8 cellular contexts compared by ENCODE assay signal in the genomic region with DNA sequence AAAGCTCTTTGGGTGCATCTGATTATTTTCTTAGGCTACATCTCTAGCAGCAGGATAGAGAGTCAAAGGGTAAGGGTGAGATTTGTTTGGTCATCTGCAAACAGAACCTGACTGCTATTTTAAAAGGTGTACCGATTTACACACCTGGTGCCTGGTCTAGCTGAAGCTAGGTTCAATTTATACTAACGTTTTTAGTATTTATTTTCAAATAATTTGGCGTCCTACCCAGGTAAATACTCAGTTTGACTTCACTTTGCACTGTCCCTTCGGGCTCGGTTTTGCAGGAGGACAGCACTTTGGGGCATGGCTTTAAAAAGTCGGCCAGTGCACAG. TPM values are rescaled to one million over a fixed set of nuclear protein-coding genes. Genes with fewer than 3 reads are reported as not detected.
DNase-seq lines count a peak whose midpoint lies in the region; ATAC-seq and TF ChIP-seq lines count a peak whose summit lies in the region.

No MANE protein-coding gene starts in this region.

- H3K27me3 ChIP-seq in Panc1 (ENCODE audit: control insufficient read depth, insufficient read depth, low read length) (no peaks in the 10 kb centered on the region), esophagus (ENCODE audit: control insufficient read depth in 1 of 2, insufficient read depth in 2 of 2, low read length in 2 of 2) (no peaks in the 10 kb centered on the region)

- H3K36me3 Mint-ChIP-seq in progenitor cell of endocrine pancreas (ENCODE audit: insufficient read depth) = peaks cover 7% of the 10 kb centered on the region

- H3K27ac ChIP-seq in Panc1 (ENCODE audit: low read length) (peak overlapping the region; percentile 89), esophagus (ENCODE audit: low read depth in 2 of 2, low read length in 1 of 2) (peak overlapping the region; percentile 97 to 99)

- peak overlapping the region; percentile 100 for H3K27ac Mint-ChIP-seq in progenitor cell of endocrine pancreas

- peak overlapping the region; percentile 99 for H3K4me3 Mint-ChIP-seq in progenitor cell of endocrine pancreas (ENCODE audit: low read depth)

- peaks cover 16% of the 10 kb centered on the region for H3K4me1 Mint-ChIP-seq in progenitor cell of endocrine pancreas (ENCODE audit: low read depth)

- H3K9me3 ChIP-seq in Panc1 (ENCODE audit: control insufficient read depth, insufficient read depth, low read depth, low read length) (no peaks in the 10 kb centered on the region), esophagus (ENCODE audit: control insufficient read depth in 2 of 2, insufficient read depth in 1 of 2, low read depth in 1 of 2, low read length in 1 of 2) (no peaks in the 10 kb centered on the region)

- H3K4me1 ChIP-seq in Panc1 (ENCODE audit: control insufficient read depth, insufficient read depth, low read length) (peaks cover 27% of the 10 kb centered on the region), esophagus (ENCODE audit: control insufficient read depth in 2 of 2, insufficient read depth in 2 of 2, low read length in 1 of 2) (peaks cover 0 to 4% of the 10 kb centered on the region in 2 donors)

- CTCF ChIA-PET in Panc1 (lab: Charles Lee) = interaction anchor here (0.6 kb wide), 1 partner anchor 158 kb away, joined by 3 read pairs; no protein-coding TSS in a partner anchor

- H3K27me3 Mint-ChIP-seq in progenitor cell of endocrine pancreas = no peaks in the 10 kb centered on the region

- H3K4me3 ChIP-seq in GM12865 (ENCODE audit: low read depth, low read length) (peak overlapping the region; percentile 66), Panc1 (ENCODE audit: low read depth in 2 of 2, low read length in 2 of 2) (peak overlapping the region; percentile 70 to 80), esophagus (ENCODE audit: low read depth in 1 of 2, low read length in 2 of 2) (peak overlapping the region; percentile 84 to 89)

- DNase-seq in GM12865 (ENCODE audit: low read depth) (no peak), Panc1 (ENCODE audit: low read depth, low spot score) (no peak), progenitor cell of endocrine pancreas (ENCODE audit: low spot score, unreplicated experiment) (no peak), NCI-H1436 (lab: John Stamatoyannopoulos, UW) (no peak), cerebellum (ENCODE audit: low spot score) (no peak)

- intact Hi-C loops in Panc1 (cut with micrococcal nuclease; ENCODE audit: unreplicated experiment) = no loop called here

- 0 to 1% methylated on average over 6 of the region's 6 CpGs for WGBS in esophagus, 2 donors

- POLR2A ChIA-PET in Panc1 (lab: Charles Lee) = interaction anchor here (0.8 kb wide), 1 partner anchor 17 kb away, joined by 3 read pairs; no protein-coding TSS in a partner anchor

- H3K9me3 Mint-ChIP-seq in progenitor cell of endocrine pancreas (ENCODE audit: low read depth) = no peaks in the 10 kb centered on the region

- ATAC-seq in Panc1 (no peak), GM19328 (IDR thresholded peaks at IDR 0.05; ENCODE audit: unreplicated experiment) (no peak), GM19467 (IDR thresholded peaks at IDR 0.05; ENCODE audit: unreplicated experiment) (no peak)

- peaks cover 6% of the 10 kb centered on the region; the same call in 1 of the 2 replicates for H3K36me3 ChIP-seq in Panc1 (ENCODE audit: control insufficient read depth, insufficient read depth, low read length)
- no peaks in the 10 kb centered on the region for H3K36me3 ChIP-seq in esophagus (ENCODE audit: control insufficient read depth in 2 of 2, insufficient read depth in 2 of 2, low read length in 1 of 2)

- in situ Hi-C loops in Panc1 (cut with HindIII; ENCODE audit: low pct_unique_long_range_greater_than_20kb, low sequenced_read_pairs) = no loop called here

- TF ChIP-seq CTCF in GM12865 (IDR thresholded peaks at IDR 0.05; ENCODE audit: insufficient read depth, low read depth, low read length, missing control alignments) (no peak), Panc1 (IDR thresholded peaks at IDR 0.05) (no peak), progenitor cell of endocrine pancreas (IDR thresholded peaks at IDR 0.05; ENCODE audit: unreplicated experiment) (no peak)

- BruUV-seq in Panc1 (replicated peaks; lab: Mats Ljungman, UMichigan) = TSS peak; percentile 93

RNA-seq across cellular contexts. Expression of gene PTRHD1, which starts 0.7 kb away (rescaled TPM):
- total RNA-seq in Panc1 (2021; ENCODE audit: unreplicated experiment) (55.1 TPM), progenitor cell of endocrine pancreas (21.3 and 26.2 TPM in 2 replicates), cerebellum (24.7 TPM)
- polyA plus RNA-seq in Panc1 (2012; ENCODE audit: insufficient read length) = 62.3 TPM
- polyA plus RNA-seq in esophagus = 10 to 100 TPM; 25.8 to 30.7 TPM

RNA-seq across cellular contexts. Expression of gene CENPO, which starts 0.7 kb away (rescaled TPM):
- 39.3 TPM for total RNA-seq in Panc1 (2021; ENCODE audit: unreplicated experiment)
- 14.0 TPM for polyA plus RNA-seq in Panc1 (2012; ENCODE audit: insufficient read length)
- 1 to 10 TPM; 3.7 to 4.1 TPM for polyA plus RNA-seq in esophagus
- total RNA-seq in progenitor cell of endocrine pancreas = 28.8 and 30.6 TPM in 2 replicates
- 14.7 TPM for total RNA-seq in cerebellum
